In the genomic region with DNA sequence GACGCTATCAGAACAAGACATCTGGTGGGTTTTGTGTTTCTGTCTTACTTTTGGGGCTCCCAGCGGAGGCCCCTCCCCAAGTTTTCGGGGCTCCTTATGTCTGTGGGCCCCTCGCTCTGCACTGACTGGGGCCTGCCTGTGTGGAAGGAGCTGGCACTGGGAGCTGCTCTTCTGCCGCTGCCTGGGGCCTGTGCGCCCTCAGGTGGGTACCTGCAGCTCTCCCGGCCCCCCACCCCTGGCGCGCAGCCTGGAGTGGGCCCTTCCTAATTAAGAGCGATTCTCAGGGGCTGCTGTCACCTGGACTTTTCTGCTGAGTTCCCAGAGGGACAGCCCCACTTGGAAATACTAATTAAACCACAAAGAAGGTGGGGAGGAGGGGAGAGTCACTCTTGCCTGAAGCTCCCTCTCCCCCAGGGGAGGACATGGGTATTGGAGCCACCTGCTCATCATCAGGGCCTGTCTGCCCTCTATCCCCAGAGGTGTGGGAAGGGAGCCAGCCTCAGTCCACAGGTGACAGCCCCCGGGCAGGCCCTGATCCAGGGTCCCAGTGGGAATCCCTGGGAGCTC, we compare ENCODE assay signal across 22 cellular contexts. TPM values are rescaled to one million over a fixed set of nuclear protein-coding genes. Genes with fewer than 3 reads are reported as not detected.
DNase-seq lines count a peak whose midpoint lies in the region; FAIRE-seq and TF ChIP-seq lines count a peak whose summit lies in the region.
"Had no signal": no experiment of that assay in that cellular context is flagged by ENCODE, and none has a peak within 500 bp of the region (broad histone marks: within the 10 kb centered on the region; RNA-seq: fewer than 3 reads in every experiment).

No MANE protein-coding gene starts in this region.

- H3K9me3 ChIP-seq in vagina (no peaks in the 10 kb centered on the region), small intestine (ENCODE audit: control insufficient read depth, low read depth) (no peaks in the 10 kb centered on the region)
- H3K9me3 ChIP-seq: colonic mucosa, gastrocnemius medialis, upper lobe of right lung had no signal

- H3K36me3 Mint-ChIP-seq in mesothelial cell of epicardium = peaks cover 5% of the 10 kb centered on the region
- H3K36me3 Mint-ChIP-seq in activated CD4-positive, alpha-beta T cell treated with anti-CD3 and anti-CD28 coated beads, Interleukin-2, amount 10 ng/mL, durations not matched to agents 24 days and 14 days (ENCODE audit: low read depth) = no peaks in the 10 kb centered on the region
- peaks cover 3% of the 10 kb centered on the region for H3K36me3 Mint-ChIP-seq in osteocyte (ENCODE audit: unreplicated experiment)

- H3K4me1 Mint-ChIP-seq in mesothelial cell of epicardium = peaks cover 30% of the 10 kb centered on the region
- peaks cover under 1% of the 10 kb centered on the region for H3K4me1 Mint-ChIP-seq in activated CD4-positive, alpha-beta T cell treated with anti-CD3 and anti-CD28 coated beads, Interleukin-2, amount 10 ng/mL, durations not matched to agents 24 days and 14 days
- H3K4me1 Mint-ChIP-seq in osteocyte (ENCODE audit: unreplicated experiment) = peaks cover 13% of the 10 kb centered on the region

- H3K4me3 ChIP-seq in vagina = no peak overlapping the region
- no peak overlapping the region for H3K4me3 ChIP-seq in small intestine (ENCODE audit: low read depth in 1 of 2, low read length in 2 of 2)
- H3K4me3 ChIP-seq: colonic mucosa, gastrocnemius medialis, upper lobe of right lung had no signal

- H3K4me3 Mint-ChIP-seq in mesothelial cell of epicardium (no peak overlapping the region), osteocyte (ENCODE audit: unreplicated experiment) (no peak overlapping the region)
- H3K4me3 Mint-ChIP-seq in activated CD4-positive, alpha-beta T cell treated with anti-CD3 and anti-CD28 coated beads, Interleukin-2, amount 10 ng/mL, durations not matched to agents 24 days and 14 days = no peak overlapping the region
- H3K4me3 Mint-ChIP-seq: CD14-positive monocyte; naive thymus-derived CD4-positive, alpha-beta T cell had no signal

- FAIRE-seq in small intestine (lab: Jason Lieb, UNC) = no peak
- FAIRE-seq: astrocyte, islet of Langerhans had no signal

- H3K4me1 ChIP-seq in vagina = peaks cover 52% of the 10 kb centered on the region
- peaks cover 4 to 7% of the 10 kb centered on the region in 2 donors for H3K4me1 ChIP-seq in small intestine (ENCODE audit: control insufficient read depth in 2 of 2, insufficient read depth in 1 of 2, low read depth in 1 of 2, low read length in 1 of 2)

- H3K9me3 Mint-ChIP-seq in mesothelial cell of epicardium (no peaks in the 10 kb centered on the region), osteocyte (ENCODE audit: unreplicated experiment) (no peaks in the 10 kb centered on the region)
- no peaks in the 10 kb centered on the region for H3K9me3 Mint-ChIP-seq in activated CD4-positive, alpha-beta T cell treated with anti-CD3 and anti-CD28 coated beads, Interleukin-2, amount 10 ng/mL, durations not matched to agents 24 days and 14 days
- H3K9me3 Mint-ChIP-seq: CD14-positive monocyte; naive thymus-derived CD4-positive, alpha-beta T cell had no signal

- peak overlapping the region; percentile 76 for H3K27ac Mint-ChIP-seq in mesothelial cell of epicardium
- no peak overlapping the region for H3K27ac Mint-ChIP-seq in activated CD4-positive, alpha-beta T cell treated with anti-CD3 and anti-CD28 coated beads, Interleukin-2, amount 10 ng/mL, durations not matched to agents 24 days and 14 days
- H3K27ac Mint-ChIP-seq in osteocyte (ENCODE audit: unreplicated experiment) = no peak overlapping the region
- H3K27ac Mint-ChIP-seq: naive thymus-derived CD4-positive, alpha-beta T cell; progenitor cell of endocrine pancreas had no signal

- no peaks in the 10 kb centered on the region for H3K27me3 ChIP-seq in vagina
- H3K27me3 ChIP-seq in small intestine (ENCODE audit: control insufficient read depth in 2 of 2, insufficient read depth in 2 of 2, low read length in 2 of 2) = no peaks in the 10 kb centered on the region
- H3K27me3 ChIP-seq: colonic mucosa, gastrocnemius medialis, upper lobe of right lung had no signal

- no peak overlapping the region for H3K27ac ChIP-seq in vagina
- no peak overlapping the region for H3K27ac ChIP-seq in small intestine (ENCODE audit: low read depth in 1 of 2, low read length in 1 of 2)
- H3K27ac ChIP-seq: colonic mucosa, epithelial cell of prostate, gastrocnemius medialis, upper lobe of right lung had no signal

- intact Hi-C loops in vagina (cut with DNase I) = no loop called here
- intact Hi-C loops in activated CD4-positive, alpha-beta T cell treated with anti-CD3 and anti-CD28 coated beads, Interleukin-2, amount 10 ng/mL, durations not matched to agents 24 days and 14 days (cut with micrococcal nuclease) = no loop called here

- TF ChIP-seq POLR2A in vagina (IDR thresholded peaks at IDR 0.05) = no peak

- 83 to 84% (median 84%) methylated on average over 11 of the region's 11 CpGs for WGBS in small intestine, 3 donors

- TF ChIP-seq CTCF in mesothelial cell of epicardium (IDR thresholded peaks at IDR 0.05; ENCODE audit: unreplicated experiment) (no peak), vagina (IDR thresholded peaks at IDR 0.05) (no peak), osteocyte (IDR thresholded peaks at IDR 0.05) (no peak)

- H3K27me3 Mint-ChIP-seq in mesothelial cell of epicardium (ENCODE audit: low read depth) (no peaks in the 10 kb centered on the region), osteocyte (ENCODE audit: unreplicated experiment) (no peaks in the 10 kb centered on the region)
- H3K27me3 Mint-ChIP-seq in activated CD4-positive, alpha-beta T cell treated with anti-CD3 and anti-CD28 coated beads, Interleukin-2, amount 10 ng/mL, durations not matched to agents 24 days and 14 days = no peaks in the 10 kb centered on the region
- H3K27me3 Mint-ChIP-seq: naive thymus-derived CD4-positive, alpha-beta T cell; progenitor cell of endocrine pancreas had no signal

- peak; percentile 19 for DNase-seq in DMS153 (lab: John Stamatoyannopoulos, UW)
- peak; percentile 91 for DNase-seq in NCI-H1105 treated with DMSO at 0.1 percent for 48 hours (lab: John Stamatoyannopoulos, UW)
- DNase-seq in NCI-H526 treated with DMSO at 0.1 percent for 48 hours (lab: John Stamatoyannopoulos, UW) = peak; percentile 61
- DNase-seq in mesothelial cell of epicardium (ENCODE audit: low spot score in 2 of 2, unreplicated experiment in 2 of 2) = no peak
- DNase-seq in vagina (ENCODE audit: extremely low spot score in 2 of 2) = no peak
- no peak for DNase-seq in small intestine
- no peak for DNase-seq in activated CD4-positive, alpha-beta T cell treated with anti-CD3 and anti-CD28 coated beads, Interleukin-2, amount 10 ng/mL, durations not matched to agents 24 days and 14 days
- no peak for DNase-seq in osteocyte (ENCODE audit: extremely low spot score, unreplicated experiment)
- DNase-seq: activated gamma-delta T cell treated with Interleukin-2 at 50 U/mL for 16 hours; colonic mucosa; EL; gastrocnemius medialis; mammary epithelial cell; naive thymus-derived CD4-positive, alpha-beta T cell; Right ventricle myocardium superior; stimulated activated CD4-positive, alpha-beta T cell treated with anti-CD3 and anti-CD28 coated beads, Interleukin-12 subunit alpha, Interleukin-12 subunit beta, amount 100 ng/mL, for 4 hours; upper lobe of right lung had no signal

- peaks cover 0 to 3% of the 10 kb centered on the region in 2 donors for H3K36me3 ChIP-seq in vagina
- H3K36me3 ChIP-seq in small intestine (ENCODE audit: control insufficient read depth in 2 of 2, insufficient read depth in 2 of 2, low read length in 2 of 2) = peaks cover 0 to 7% of the 10 kb centered on the region in 2 donors
- H3K36me3 ChIP-seq: colonic mucosa had no signal

RNA-seq across cellular contexts. Expression of gene GSE1, which starts 36.4 kb away (rescaled TPM):
- total RNA-seq in mesothelial cell of epicardium = 193 to 218 TPM (median 208 TPM) in 3 replicates
- total RNA-seq in vagina = 80.8 TPM
- 10 to 100 TPM in 1 of 3 donors, 1 to 10 TPM in 2; 9.2 to 25.6 (median 9.8) TPM for polyA plus RNA-seq in small intestine
- total RNA-seq in activated CD4-positive, alpha-beta T cell treated with anti-CD3 and anti-CD28 coated beads, Interleukin-2, amount 10 ng/mL, durations not matched to agents 24 days and 14 days = 34.1 and 37.5 TPM in 2 replicates
- total RNA-seq in osteocyte = 57.3 and 64.1 TPM in 2 replicates

RNA-seq across cellular contexts. Expression of gene GINS2, which starts 39.3 kb away (rescaled TPM):
- total RNA-seq in mesothelial cell of epicardium = 13.4 to 15.3 TPM (median 14.8 TPM) in 3 replicates
- 0.25 TPM for total RNA-seq in vagina
- polyA plus RNA-seq in small intestine = 10 to 100 TPM in 1 of 3 donors, 1 to 10 TPM in 2; 2.0 to 11.2 (median 3.2) TPM
- 87.4 and 93.0 TPM in 2 replicates for total RNA-seq in activated CD4-positive, alpha-beta T cell treated with anti-CD3 and anti-CD28 coated beads, Interleukin-2, amount 10 ng/mL, durations not matched to agents 24 days and 14 days
- 4.2 and 5.7 TPM in 2 replicates for total RNA-seq in osteocyte

Comparison
In these comparisons a context has a peak if more than half of its experiments do, and no peak if none do; other contexts are left out.
1. DNase-seq: peak in DMS153 (single experiment), NCI-H1105 treated with DMSO at 0.1 percent for 48 hours (single experiment) and NCI-H526 treated with DMSO at 0.1 percent for 48 hours (single experiment); none in mesothelial cell of epicardium (0 of 2), vagina (0 of 2), small intestine (single experiment), activated CD4-positive, alpha-beta T cell treated with anti-CD3 and anti-CD28 coated beads, Interleukin-2, amount 10 ng/mL, durations not matched to agents 24 days and 14 days (single experiment) and osteocyte (single experiment).